Comparison of ENCODE assay signal across 21 cellular contexts in genomic region chr3:17156864-17157263, GRCh38.
"Had no signal": no experiment of that assay in that cellular context is flagged by ENCODE, and none has a peak within 500 bp of the region (broad histone marks: within the 10 kb centered on the region; RNA-seq: fewer than 3 reads in every experiment).

No MANE protein-coding gene starts in this region.

- DNase-seq: cortex of kidney; dorsolateral prefrontal cortex; effector CD8-positive, alpha-beta T cell; foreskin melanocyte; hippocampal formation; islet precursor cell; left lung; lower lobe of right lung; natural killer cell; ovary; right lobe of liver; stimulated activated CD4-positive, alpha-beta T cell treated with anti-CD3 and anti-CD28 coated beads, Interleukin-2, amount 100 ng/mL, for 24 hours; stimulated activated CD4-positive, alpha-beta T cell treated with anti-CD3 and anti-CD28 coated beads, Interleukin-4, amount 100 ng/mL, for 4 hours; stimulated activated naive CD4-positive, alpha-beta T cell; stomach; substantia nigra; trophoblast cell had no signal

- H3K27ac Mint-ChIP-seq: memory B cell, mesothelial cell of epicardium, natural killer cell had no signal

- H3K4me3 Mint-ChIP-seq: memory B cell, mesothelial cell of epicardium, natural killer cell, neural crest cell had no signal

- H3K27me3 Mint-ChIP-seq: memory B cell had no signal

- H3K4me1 Mint-ChIP-seq: mesothelial cell of epicardium, neural crest cell had no signal

- H3K9me3 Mint-ChIP-seq: neural crest cell had no signal

- H3K36me3 ChIP-seq: ovary had no signal

- H3K27ac ChIP-seq: dorsolateral prefrontal cortex, left lung, lower lobe of right lung, ovary, right lobe of liver, skin epidermis, stomach had no signal

- H3K4me3 ChIP-seq: dorsolateral prefrontal cortex, left lung, lower lobe of right lung, ovary, right lobe of liver, skin epidermis, stomach had no signal

- ATAC-seq: left lung, lower lobe of right lung, natural killer cell, right lobe of liver had no signal

- H3K27me3 ChIP-seq: dorsolateral prefrontal cortex, left lung, ovary, right lobe of liver, stomach had no signal

- H3K4me1 ChIP-seq: left lung, lower lobe of right lung, right lobe of liver, stomach had no signal
